In genomic region chr1:26584022-26584485, GRCh38 we compare ENCODE assay signal across 9 cellular contexts.
DNase-seq lines count a peak whose midpoint lies in the region; ATAC-seq and TF ChIP-seq lines count a peak whose summit lies in the region.
"Had no signal": no experiment of that assay in that cellular context is flagged by ENCODE, and none has a peak within 500 bp of the region (broad histone marks: within the 10 kb centered on the region; RNA-seq: fewer than 3 reads in every experiment).

No MANE protein-coding gene starts in this region.

- peaks cover 3% of the 10 kb centered on the region for H3K36me3 Mint-ChIP-seq in activated T-cell treated with anti-CD3 and anti-CD28 coated beads, Interleukin-2, amount 50 U/mL, for 24 hours (ENCODE audit: low read depth)

- ATAC-seq in GM19351 (IDR thresholded peaks at IDR 0.05; ENCODE audit: unreplicated experiment), result no peak
- ATAC-seq in HG03378 (IDR thresholded peaks at IDR 0.05; ENCODE audit: unreplicated experiment), result no peak

- H3K4me3 ChIP-seq in GM12865 (ENCODE audit: low read depth, low read length) (no peak overlapping the region), MM.1S (ENCODE audit: low read length) (no peak overlapping the region), retinal pigment epithelial cell (ENCODE audit: low read length) (no peak overlapping the region)
- H3K4me3 ChIP-seq: lung had no signal

- H3K27me3 Mint-ChIP-seq in activated T-cell treated with anti-CD3 and anti-CD28 coated beads, Interleukin-2, amount 50 U/mL, for 24 hours, result no peaks in the 10 kb centered on the region

- DNase-seq in GM12865 (ENCODE audit: low read depth) (peak; percentile 55), MM.1S (no peak), retinal pigment epithelial cell (ENCODE audit: low read depth) (no peak), NCI-H146 treated with DMSO at 0.1 percent for 48 hours (lab: John Stamatoyannopoulos, UW; ENCODE audit: unreplicated experiment) (no peak), NCI-H1417 treated with DMSO at 0.1 percent for 48 hours (lab: John Stamatoyannopoulos, UW) (no peak)
- DNase-seq in activated T-cell treated with anti-CD3 and anti-CD28 coated beads, Interleukin-2, amount 50 U/mL, for 24 hours, result peak; percentile 53

- no peaks in the 10 kb centered on the region for H3K9me3 ChIP-seq in MM.1S (replicated peaks; ENCODE audit: insufficient read depth, low read length)

- no peak overlapping the region for H3K9ac ChIP-seq in MM.1S (ENCODE audit: low read length)

- peaks cover 56% of the 10 kb centered on the region for H3K4me1 Mint-ChIP-seq in activated T-cell treated with anti-CD3 and anti-CD28 coated beads, Interleukin-2, amount 50 U/mL, for 24 hours (ENCODE audit: low read depth)

- no peaks in the 10 kb centered on the region for H4K20me1 ChIP-seq in MM.1S (ENCODE audit: insufficient read depth, low read length)

- H3K4me3 Mint-ChIP-seq in activated T-cell treated with anti-CD3 and anti-CD28 coated beads, Interleukin-2, amount 50 U/mL, for 24 hours, result no peak overlapping the region

- no peak overlapping the region for H3K4me2 ChIP-seq in MM.1S (ENCODE audit: low read depth, low read length)

- no peak overlapping the region for H2AFZ ChIP-seq in MM.1S (ENCODE audit: low read length)

- TF ChIP-seq CTCF in GM12865 (IDR thresholded peaks at IDR 0.05; ENCODE audit: insufficient read depth, low read depth, low read length, missing control alignments), result peak; percentile 33
- TF ChIP-seq CTCF in MM.1S (IDR thresholded peaks at IDR 0.05; ENCODE audit: low read length), result peak; percentile 17; the same call in 1 of the 2 replicates
- peak; percentile 34 for TF ChIP-seq CTCF in retinal pigment epithelial cell (conservative IDR thresholded peaks at IDR 0.05; ENCODE audit: low read depth, low read length)

- H3K9me3 Mint-ChIP-seq in activated T-cell treated with anti-CD3 and anti-CD28 coated beads, Interleukin-2, amount 50 U/mL, for 24 hours, result peaks cover 6% of the 10 kb centered on the region

- H3K27ac Mint-ChIP-seq in activated T-cell treated with anti-CD3 and anti-CD28 coated beads, Interleukin-2, amount 50 U/mL, for 24 hours, result peak overlapping the region; percentile 71

- H3K79me2 ChIP-seq in MM.1S (ENCODE audit: low read length), result no peaks in the 10 kb centered on the region

- no peak overlapping the region for H3K27ac ChIP-seq in MM.1S (ENCODE audit: low read length)

- H3K4me1 ChIP-seq in MM.1S (ENCODE audit: low read length), result no peaks in the 10 kb centered on the region

- no peaks in the 10 kb centered on the region for H3K9me2 ChIP-seq in MM.1S (replicated peaks; ENCODE audit: insufficient read depth, low read length)

- H3K36me3 ChIP-seq in MM.1S (replicated peaks; ENCODE audit: insufficient read depth, low read length), result no peaks in the 10 kb centered on the region

- H3F3A ChIP-seq in MM.1S (ENCODE audit: insufficient read depth, low read length), result no peaks in the 10 kb centered on the region

- H3K27me3 ChIP-seq in MM.1S (replicated peaks; ENCODE audit: insufficient read depth, low read length), result no peaks in the 10 kb centered on the region

Comparison
In these comparisons a context has a peak if more than half of its experiments do, and no peak if none do; other contexts are left out.
1. DNase-seq: peak in GM12865 (single experiment) and activated T-cell treated with anti-CD3 and anti-CD28 coated beads, Interleukin-2, amount 50 U/mL, for 24 hours (single experiment); none in MM.1S (single experiment), retinal pigment epithelial cell (single experiment), NCI-H146 treated with DMSO at 0.1 percent for 48 hours (single experiment) and NCI-H1417 treated with DMSO at 0.1 percent for 48 hours (single experiment).
2. Peak in every context shown above with its lines, with median percentiles within 50 percentile points of each other: CTCF ChIP-seq.